ENCODE assay signal across 8 cellular contexts in the genomic region with DNA sequence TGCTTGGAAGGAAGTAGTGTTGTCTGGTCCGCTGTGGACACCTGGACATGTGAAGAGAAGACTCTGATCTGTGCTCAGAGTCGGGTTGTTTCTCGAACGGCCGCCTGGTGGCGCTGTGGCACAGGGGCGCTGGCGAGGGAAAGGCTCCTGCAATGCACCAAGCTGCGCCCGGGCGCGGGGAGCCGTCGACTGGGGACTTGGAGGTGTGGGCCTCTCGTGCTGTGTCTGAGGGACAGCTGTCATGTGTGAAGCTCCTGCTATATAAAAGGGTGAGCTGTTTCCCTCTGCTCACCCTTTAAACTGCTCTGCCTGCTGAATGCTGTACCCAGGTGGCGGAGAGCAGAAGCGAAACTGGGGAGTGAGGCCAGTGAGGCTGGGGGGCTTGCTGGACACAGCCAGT. TPM values are rescaled to one million over a fixed set of nuclear protein-coding genes. Genes with fewer than 3 reads are reported as not detected.
A peak's percentile ranks its signal among the peaks of the same experiment; 100 is the strongest.
DNase-seq lines count a peak whose midpoint lies in the region; ATAC-seq and TF ChIP-seq lines count a peak whose summit lies in the region.

No MANE protein-coding gene starts in this region.

- H3K27me3 ChIP-seq in esophagus muscularis mucosa, result no peaks in the 10 kb centered on the region

- WGBS in esophagus muscularis mucosa, result 14% methylated on average over 16 of the region's 17 CpGs

- no peak overlapping the region for H3K27ac Mint-ChIP-seq in nephron
- no peak overlapping the region for H3K27ac Mint-ChIP-seq in stimulated activated memory B cell treated with anti-CD40 and anti-IgM and Interleukin-4, amounts not matched to agents 10 μg/mL and 1 μg/mL and 100 μg/mL, for 72 hours

- intact Hi-C loops in esophagus muscularis mucosa (cut with DNase I), result loop anchor here (5.0 to 10.0 kb wide), 4 partner anchors 112 to 504 kb away; no protein-coding TSS in a partner anchor

- no peaks in the 10 kb centered on the region for H3K9me3 ChIP-seq in esophagus muscularis mucosa

- no peaks in the 10 kb centered on the region for H3K36me3 Mint-ChIP-seq in nephron (ENCODE audit: low read depth)
- H3K36me3 Mint-ChIP-seq in stimulated activated memory B cell treated with anti-CD40 and anti-IgM and Interleukin-4, amounts not matched to agents 10 μg/mL and 1 μg/mL and 100 μg/mL, for 72 hours, result no peaks in the 10 kb centered on the region

- H3K4me3 Mint-ChIP-seq in nephron, result no peak overlapping the region
- H3K4me3 Mint-ChIP-seq in stimulated activated memory B cell treated with anti-CD40 and anti-IgM and Interleukin-4, amounts not matched to agents 10 μg/mL and 1 μg/mL and 100 μg/mL, for 72 hours, result peak overlapping the region; percentile 67

- ATAC-seq in HG02973 (IDR thresholded peaks at IDR 0.05; ENCODE audit: unreplicated experiment) (peak; percentile 66), GM18873 (IDR thresholded peaks at IDR 0.05; ENCODE audit: low FRiP score, unreplicated experiment) (no peak)
- ATAC-seq in stimulated activated memory B cell treated with anti-CD40 and anti-IgM and Interleukin-4, amounts not matched to agents 10 μg/mL and 1 μg/mL and 100 μg/mL, for 72 hours, result peak; percentile 74

- H3K27me3 Mint-ChIP-seq in nephron (ENCODE audit: low read depth), result peaks cover 5% of the 10 kb centered on the region
- H3K27me3 Mint-ChIP-seq in stimulated activated memory B cell treated with anti-CD40 and anti-IgM and Interleukin-4, amounts not matched to agents 10 μg/mL and 1 μg/mL and 100 μg/mL, for 72 hours, result peaks cover 47% of the 10 kb centered on the region

- H3K4me3 ChIP-seq in esophagus muscularis mucosa, result peak overlapping the region; percentile 23 to 48 (median 40)

- no peaks in the 10 kb centered on the region for H3K4me1 Mint-ChIP-seq in nephron
- peaks cover 10% of the 10 kb centered on the region for H3K4me1 Mint-ChIP-seq in stimulated activated memory B cell treated with anti-CD40 and anti-IgM and Interleukin-4, amounts not matched to agents 10 μg/mL and 1 μg/mL and 100 μg/mL, for 72 hours

- peaks cover 0 to 8% (median 7%) of the 10 kb centered on the region in 4 donors for H3K4me1 ChIP-seq in esophagus muscularis mucosa

- no peaks in the 10 kb centered on the region for H3K9me3 Mint-ChIP-seq in nephron
- no peaks in the 10 kb centered on the region for H3K9me3 Mint-ChIP-seq in stimulated activated memory B cell treated with anti-CD40 and anti-IgM and Interleukin-4, amounts not matched to agents 10 μg/mL and 1 μg/mL and 100 μg/mL, for 72 hours

- TF ChIP-seq EP300 in esophagus muscularis mucosa (IDR thresholded peaks at IDR 0.05), result no peak

- no peak for TF ChIP-seq POLR2A in esophagus muscularis mucosa (IDR thresholded peaks at IDR 0.05; ENCODE audit: low read depth)

- TF ChIP-seq CTCF in esophagus muscularis mucosa (IDR thresholded peaks at IDR 0.05) (peak; percentile 83 to 89 (median 84)), nephron (IDR thresholded peaks at IDR 0.05; ENCODE audit: unreplicated experiment in 3 of 3) (peak; percentile 90 to 95 (median 93))

- DNase-seq in ELF-1 (ENCODE audit: low read depth, low spot score) (peak; percentile 87), NOMO-1 treated with dmso at 0.1 percent for 144 hours (lab: John Stamatoyannopoulos, UW; ENCODE audit: unreplicated experiment) (peak; percentile 41), activated T-cell treated with anti-CD3 and anti-CD28 coated beads for 4 hours (peak; percentile 41), esophagus muscularis mucosa (ENCODE audit: extremely low spot score) (peak; percentile 95)

- no peak overlapping the region for H3K27ac ChIP-seq in esophagus muscularis mucosa (replicated peaks in 1 of 4)

- H3K36me3 ChIP-seq in esophagus muscularis mucosa, result no peaks in the 10 kb centered on the region

RNA-seq across cellular contexts. Expression of gene GNAL, which starts 44.0 kb away (rescaled TPM):
- 10 to 100 TPM; 13.3 to 22.0 (median 19.9) TPM for total RNA-seq in esophagus muscularis mucosa

Comparison
In these comparisons a context has a peak if more than half of its experiments do, and no peak if none do; other contexts are left out.
1. DNase-seq: peak in every context shown above with its lines; median percentile 95 in esophagus muscularis mucosa; 87 in ELF-1; 41 in NOMO-1 treated with dmso at 0.1 percent for 144 hours; 41 in activated T-cell treated with anti-CD3 and anti-CD28 coated beads for 4 hours.